ENCODE assay signal across 8 cellular contexts in genomic region chr2:130693474-130693873, GRCh38. TPM values are rescaled to one million over a fixed set of nuclear protein-coding genes. Genes with fewer than 3 reads are reported as not detected.
A peak's percentile ranks its signal among the peaks of the same experiment; 100 is the strongest.
DNase-seq lines count a peak whose midpoint lies in the region; ATAC-seq, FAIRE-seq and TF ChIP-seq lines count a peak whose summit lies in the region.
"Not testable (repeated sequence)": the region's sequence is repeated elsewhere in the genome, so short reads cannot be mapped to it uniquely, and the experiment has no call there.

No MANE protein-coding gene starts in this region.

- intact Hi-C loops in kidney (cut with DNase I): not testable (repeated sequence)

- H4K8ac ChIP-seq in trophoblast cell (ENCODE audit: low read depth, low read length): not testable (repeated sequence)

- ATAC-seq in foreskin keratinocyte (peak; percentile 72), upper lobe of left lung (ENCODE audit: low FRiP score in 2 of 2) (peak in 1 of 2 donors; percentile 38)

- not testable (repeated sequence) for H3K79me2 ChIP-seq in trophoblast cell (ENCODE audit: control insufficient read depth, insufficient read depth, low read length, poor library complexity)

- not testable (repeated sequence) for H3K23ac ChIP-seq in trophoblast cell (ENCODE audit: low read length)

- not testable (repeated sequence) for H2BK5ac ChIP-seq in trophoblast cell (ENCODE audit: low read depth, low read length, poor library complexity)

- not testable (repeated sequence) for H4K12ac ChIP-seq in trophoblast cell (ENCODE audit: low read depth, low read length)

- not testable (repeated sequence) for TF ChIP-seq POLR2A in upper lobe of left lung (IDR thresholded peaks at IDR 0.05)

- peak; percentile 30 for TF ChIP-seq CTCF in brain microvascular endothelial cell (IDR thresholded peaks at IDR 0.05; ENCODE audit: low read depth, low read length, missing control alignments)
- TF ChIP-seq CTCF in foreskin keratinocyte (conservative IDR thresholded peaks at IDR 0.05): peak; percentile 54
- TF ChIP-seq CTCF in kidney (IDR thresholded peaks at IDR 0.05; ENCODE audit: borderline replicate concordance, extremely low read depth, insufficient read depth); upper lobe of left lung (IDR thresholded peaks at IDR 0.05): not testable (repeated sequence)

- H2BK12ac ChIP-seq in trophoblast cell (ENCODE audit: low read length): not testable (repeated sequence)

- not testable (repeated sequence) for H3K14ac ChIP-seq in trophoblast cell (ENCODE audit: low read length)

- DNase-seq in GM03348 (ENCODE audit: low spot score) (peak; percentile 32), kidney (peak; percentile 57), trophoblast cell (peak; percentile 11 to 59), upper lobe of left lung (peak; percentile 23 to 73)
- DNase-seq in activated CD4-positive, alpha-beta T cell treated with anti-CD3 and anti-CD28 coated beads, Interleukin-2, amount 50 U/mL, for 48 hours: peak; percentile 27 to 42
- DNase-seq in brain microvascular endothelial cell, foreskin keratinocyte: not testable (repeated sequence)

- not testable (repeated sequence) for H2BK120ac ChIP-seq in trophoblast cell (ENCODE audit: insufficient read depth, low read length, poor library complexity)

- not testable (repeated sequence) for H3K36me3 ChIP-seq in brain microvascular endothelial cell (replicated peaks); kidney (ENCODE audit: control insufficient read depth in 1 of 2, insufficient read depth in 2 of 2, low read length in 2 of 2); trophoblast cell (ENCODE audit: control insufficient read depth in 1 of 2, insufficient read depth in 2 of 2, low read length in 2 of 2); upper lobe of left lung

- not testable (repeated sequence) for FAIRE-seq in kidney (lab: Jason Lieb, UNC)

- peak; percentile 46 for TF ChIP-seq RAD21 in Ishikawa (IDR thresholded peaks at IDR 0.05; ENCODE audit: low read depth)

- in situ Hi-C loops in brain microvascular endothelial cell (cut with HindIII; ENCODE audit: low pct_ligation_motif_present, low sequenced_read_pairs): not testable (repeated sequence)

- not testable (repeated sequence) for TF ChIP-seq EP300 in Ishikawa (IDR thresholded peaks at IDR 0.05; ENCODE audit: borderline replicate concordance); upper lobe of left lung (IDR thresholded peaks at IDR 0.05)

- not testable (repeated sequence) for H3K4me2 ChIP-seq in trophoblast cell (ENCODE audit: low read length)

- WGBS in trophoblast cell (ENCODE audit: extremely low coverage, insufficient coverage, insufficient read length): no CpG with 5 or more reads among the region's 37 CpGs
- WGBS in upper lobe of left lung, 2 donors: 4% methylated on average over 18 of the region's 37 CpGs; no CpG with 5 or more reads in 1 of the 2 donors

- not testable (repeated sequence) for H3K9ac ChIP-seq in kidney (ENCODE audit: low read length in 2 of 2); trophoblast cell (ENCODE audit: low read length)

- H2AFZ ChIP-seq in trophoblast cell (ENCODE audit: insufficient read depth, low read length, poor library complexity): not testable (repeated sequence)

- not testable (repeated sequence) for H2AK5ac ChIP-seq in trophoblast cell (ENCODE audit: low read length)

- not testable (repeated sequence) for H3K18ac ChIP-seq in trophoblast cell (ENCODE audit: low read length)

- H3K4ac ChIP-seq in trophoblast cell (ENCODE audit: low read depth, low read length): not testable (repeated sequence)

- not testable (repeated sequence) for H3K27ac ChIP-seq in brain microvascular endothelial cell; foreskin keratinocyte; kidney (ENCODE audit: low read depth in 2 of 2, low read length in 2 of 2); trophoblast cell (ENCODE audit: low read depth, low read length); upper lobe of left lung

- H3K79me1 ChIP-seq in trophoblast cell (ENCODE audit: low read length): not testable (repeated sequence)

- not testable (repeated sequence) for H3K9me3 ChIP-seq in kidney (ENCODE audit: control insufficient read depth in 1 of 2, low read length in 2 of 2); trophoblast cell (ENCODE audit: insufficient read depth, low read depth, low read length); upper lobe of left lung

- H3K4me3 ChIP-seq in brain microvascular endothelial cell (ENCODE audit: low read depth, low read length); kidney (ENCODE audit: low read length in 2 of 2); trophoblast cell (ENCODE audit: low read depth, low read length); upper lobe of left lung: not testable (repeated sequence)

- H4K91ac ChIP-seq in trophoblast cell (ENCODE audit: low read depth, low read length): not testable (repeated sequence)

- not testable (repeated sequence) for H3K27me3 ChIP-seq in brain microvascular endothelial cell (replicated peaks); foreskin keratinocyte; trophoblast cell (ENCODE audit: insufficient read depth, low read length); upper lobe of left lung

- not testable (repeated sequence) for H3K4me1 ChIP-seq in foreskin keratinocyte; kidney (ENCODE audit: control insufficient read depth in 1 of 2, insufficient read depth in 1 of 2, low read depth in 1 of 2, low read length in 2 of 2); trophoblast cell (ENCODE audit: control insufficient read depth in 1 of 2, insufficient read depth in 2 of 2, low read length in 2 of 2); upper lobe of left lung

RNA-seq across cellular contexts. Expression of gene GPR148, which starts 35.4 kb away (rescaled TPM):
- total RNA-seq in foreskin keratinocyte: not detected in 2 replicates
- not detected in 2 replicates for polyA plus RNA-seq in foreskin keratinocyte
- total RNA-seq in kidney: not detected
- not detected for polyA plus RNA-seq in kidney (ENCODE audit: insufficient read depth, low read depth, low replicate concordance)
- not detected in 2 replicates for polyA plus RNA-seq in trophoblast cell (2013)
- total RNA-seq in upper lobe of left lung: not detected
